ENCODE assay signal across 19 cellular contexts in genomic region chr19:4134351-4134750, GRCh38. TPM values are rescaled to one million over a fixed set of nuclear protein-coding genes. Genes with fewer than 3 reads are reported as not detected.
A peak's percentile ranks its signal among the peaks of the same experiment; 100 is the strongest.
DNase-seq lines count a peak whose midpoint lies in the region; ATAC-seq, FAIRE-seq and TF ChIP-seq lines count a peak whose summit lies in the region.
"Had no signal": no experiment of that assay in that cellular context is flagged by ENCODE, and none has a peak within 500 bp of the region (broad histone marks: within the 10 kb centered on the region; RNA-seq: fewer than 3 reads in every experiment).

No MANE protein-coding gene starts in this region.

- no peak overlapping the region for H2BK20ac ChIP-seq in IMR-90 (ENCODE audit: low read depth, low read length)

- H3K23ac ChIP-seq in IMR-90 (ENCODE audit: low read depth, low read length), result no peak overlapping the region

- H3K27ac Mint-ChIP-seq in stimulated activated effector memory CD8-positive, alpha-beta T cell treated with anti-CD3 and anti-CD28 coated beads, Interleukin-12 subunit alpha, Interleukin-12 subunit beta, amount 100 ng/mL, for 72 hours, result no peak overlapping the region
- H3K27ac Mint-ChIP-seq: CD4-positive, CD25-positive, alpha-beta regulatory T cell; IgD-negative memory B cell; T-helper 17 cell had no signal

- no peak overlapping the region for H2AK5ac ChIP-seq in IMR-90 (ENCODE audit: low read depth, low read length)

- no peak for TF ChIP-seq POLR2A in A549 (IDR thresholded peaks at IDR 0.05; ENCODE audit: low read length)
- TF ChIP-seq POLR2A in IMR-90 (IDR thresholded peaks at IDR 0.05; ENCODE audit: low read depth, low read length), result no peak

- H4K5ac ChIP-seq in IMR-90 (ENCODE audit: low read depth, low read length), result no peak overlapping the region

- H2BK5ac ChIP-seq in IMR-90 (ENCODE audit: low read depth, low read length, poor library complexity, severe bottlenecking), result no peak overlapping the region

- no peak overlapping the region for H3K14ac ChIP-seq in IMR-90 (replicated peaks; ENCODE audit: low read depth, low read length)

- no peak for TF ChIP-seq EP300 in A549 (IDR thresholded peaks at IDR 0.05)

- H3K79me1 ChIP-seq in IMR-90 (ENCODE audit: low read depth in 1 of 2, low read length in 2 of 2), result no peaks in the 10 kb centered on the region

- peak overlapping the region; percentile 77 for H2AFZ ChIP-seq in IMR-90 (replicated peaks; ENCODE audit: low read length, poor library complexity)
- H2AFZ ChIP-seq: PC-9 had no signal

- H3K9me3 ChIP-seq in A549, result no peaks in the 10 kb centered on the region
- no peaks in the 10 kb centered on the region for H3K9me3 ChIP-seq in IMR-90 (ENCODE audit: control insufficient read depth, insufficient read depth, low read length)
- H3K9me3 ChIP-seq in adipocyte (ENCODE audit: control insufficient read depth, low read length), result no peaks in the 10 kb centered on the region
- H3K9me3 ChIP-seq: HAP-1 had no signal

- H4K8ac ChIP-seq in IMR-90 (ENCODE audit: low read depth in 2 of 2, low read length in 2 of 2), result no peak overlapping the region

- 54% methylated on average over 6 of the region's 6 CpGs for WGBS in A549 (ENCODE audit: missing lambda C conversion rate)
- WGBS in IMR-90 (ENCODE audit: extremely low coverage in 2 of 2, insufficient read length in 1 of 2), 2 experiments, result 21% methylated on average over 3 of the region's 6 CpGs; no CpG with 5 or more reads in 1 of the 2 experiments

- no peaks in the 10 kb centered on the region for H3K9me3 Mint-ChIP-seq in stimulated activated effector memory CD8-positive, alpha-beta T cell treated with anti-CD3 and anti-CD28 coated beads, Interleukin-12 subunit alpha, Interleukin-12 subunit beta, amount 100 ng/mL, for 72 hours
- H3K9me3 Mint-ChIP-seq: CD4-positive, CD25-positive, alpha-beta regulatory T cell; IgD-negative memory B cell had no signal

- H3K4me3 ChIP-seq in A549 (no peak overlapping the region), IMR-90 (ENCODE audit: insufficient read depth, low read depth, low read length) (no peak overlapping the region), adipocyte (ENCODE audit: low read length) (no peak overlapping the region)
- H3K4me3 ChIP-seq: HAP-1, PC-9 had no signal

- H3K36me3 Mint-ChIP-seq in stimulated activated effector memory CD8-positive, alpha-beta T cell treated with anti-CD3 and anti-CD28 coated beads, Interleukin-12 subunit alpha, Interleukin-12 subunit beta, amount 100 ng/mL, for 72 hours, result no peaks in the 10 kb centered on the region
- H3K36me3 Mint-ChIP-seq: CD4-positive, CD25-positive, alpha-beta regulatory T cell; IgD-negative memory B cell had no signal

- no peak overlapping the region for H3K56ac ChIP-seq in IMR-90 (ENCODE audit: extremely low read depth, insufficient read depth, low read length)

- H3K4me1 ChIP-seq in A549, result peaks cover 33% of the 10 kb centered on the region
- H3K4me1 ChIP-seq in IMR-90 (ENCODE audit: control insufficient read depth, insufficient read depth, low read length), result peaks cover 6% of the 10 kb centered on the region
- peaks cover 37% of the 10 kb centered on the region for H3K4me1 ChIP-seq in adipocyte (ENCODE audit: control insufficient read depth, insufficient read depth, low read length)

- no TSS peak for BruUV-seq in IMR-90 (replicated peaks; lab: Mats Ljungman, UMichigan)

- H2BK15ac ChIP-seq in IMR-90 (ENCODE audit: low read depth, low read length), result no peak overlapping the region

- H3K18ac ChIP-seq in IMR-90 (ENCODE audit: low read depth, low read length), result no peak overlapping the region

- H2AK9ac ChIP-seq in IMR-90 (replicated peaks; ENCODE audit: low read depth, low read length, poor library complexity), result no peak overlapping the region

- no peak overlapping the region for H4K91ac ChIP-seq in IMR-90 (ENCODE audit: insufficient read depth, low read depth, low read length)

- dilution Hi-C loops in IMR-90 (cut with HindIII; ENCODE audit: low sequenced_read_pairs, unreplicated experiment), result no loop called here

- H3K27ac ChIP-seq in A549 (peak overlapping the region; percentile 54 to 68; a peak in 4 of 6 replicates), IMR-90 (ENCODE audit: insufficient read depth, low read length) (no peak overlapping the region)
- H3K27ac ChIP-seq: PC-9 had no signal

- no peak overlapping the region for H3K4me2 ChIP-seq in A549
- H3K4me2 ChIP-seq in IMR-90 (ENCODE audit: low read depth, low read length), result no peak overlapping the region
- H3K4me2 ChIP-seq: PC-9 had no signal

- no peak overlapping the region for H3K4me3 Mint-ChIP-seq in stimulated activated effector memory CD8-positive, alpha-beta T cell treated with anti-CD3 and anti-CD28 coated beads, Interleukin-12 subunit alpha, Interleukin-12 subunit beta, amount 100 ng/mL, for 72 hours
- H3K4me3 Mint-ChIP-seq: CD4-positive, CD25-positive, alpha-beta regulatory T cell; IgD-negative memory B cell; T-helper 17 cell had no signal

- intact Hi-C loops in IMR-90 (cut with micrococcal nuclease), result no loop called here

- no peak overlapping the region; the same call in 1 of the 2 replicates for H3K4ac ChIP-seq in IMR-90 (ENCODE audit: low read depth, low read length)

- FAIRE-seq in A549 (lab: Jason Lieb, UNC), result no peak

- H3K9ac ChIP-seq in IMR-90 (ENCODE audit: low read depth, low read length) (no peak overlapping the region), adipocyte (ENCODE audit: low read length) (peak overlapping the region; percentile 34)

- no peaks in the 10 kb centered on the region for H4K20me1 ChIP-seq in IMR-90 (ENCODE audit: insufficient read depth, low read length)

- H3K9me1 ChIP-seq in IMR-90 (ENCODE audit: insufficient read depth, low read length), result 0 out of 2 replicates have a peak, but pooled peaks cover 4% of the 10 kb centered on the region

- in situ Hi-C loops in IMR-90 (cut with MboI; ENCODE audit: low sequenced_read_pairs), result no loop called here

- H3K27me3 ChIP-seq in IMR-90 (ENCODE audit: control insufficient read depth, insufficient read depth, low read length), result no peaks in the 10 kb centered on the region
- H3K27me3 ChIP-seq in adipocyte (replicated peaks; ENCODE audit: control insufficient read depth, insufficient read depth, low read length), result no peaks in the 10 kb centered on the region

- H2BK120ac ChIP-seq in IMR-90 (ENCODE audit: low read depth, low read length), result no peak overlapping the region

- peaks cover 3% of the 10 kb centered on the region for H3K4me1 Mint-ChIP-seq in stimulated activated effector memory CD8-positive, alpha-beta T cell treated with anti-CD3 and anti-CD28 coated beads, Interleukin-12 subunit alpha, Interleukin-12 subunit beta, amount 100 ng/mL, for 72 hours

- DNase-seq in A549 (ENCODE audit: low read depth in 1 of 2, low spot score in 1 of 2) (no peak), IMR-90 (no peak), adipocyte (ENCODE audit: low read depth) (no peak), left lobe of liver (ENCODE audit: low spot score) (no peak)
- DNase-seq in stimulated activated effector memory CD8-positive, alpha-beta T cell treated with anti-CD3 and anti-CD28 coated beads, Interleukin-12 subunit alpha, Interleukin-12 subunit beta, amount 100 ng/mL, for 72 hours (ENCODE audit: low spot score in 2 of 2), result no peak
- no peak for DNase-seq in activated T-cell treated with anti-CD3 and anti-CD28 coated beads, Interleukin-2, amount 50 U/mL, for 1 hour
- no peak for DNase-seq in central memory CD4-positive, alpha-beta T cell
- DNase-seq: Calu3; CD4-positive, CD25-positive, alpha-beta regulatory T cell; NCI-H1436 treated with DMSO at 0.1 percent for 48 hours; NCI-H2227 treated with DMSO at 0.1 percent for 48 hours; NCI-H526; PC-9; T-helper 17 cell had no signal

- ATAC-seq in A549, result 0 out of 6 replicates have a peak, but pooled peaks of 1 of the 2 experiments have one; percentile 22
- ATAC-seq in IMR-90 (ENCODE audit: low read depth), result no peak
- peak; percentile 68 for ATAC-seq in left lobe of liver
- ATAC-seq in stimulated activated effector memory CD8-positive, alpha-beta T cell treated with anti-CD3 and anti-CD28 coated beads, Interleukin-12 subunit alpha, Interleukin-12 subunit beta, amount 100 ng/mL, for 72 hours, result no peak
- no peak for ATAC-seq in GM18519 (IDR thresholded peaks at IDR 0.05; ENCODE audit: low FRiP score, unreplicated experiment)
- ATAC-seq: Right ventricle myocardium inferior, T-helper 17 cell had no signal

- POLR2A ChIA-PET in A549 (lab: Yijun Ruan, JAX), result no interaction called here
- POLR2A ChIA-PET in IMR-90 (lab: Charles Lee; ENCODE audit: unreplicated experiment), result no interaction called here

- CTCF ChIA-PET in A549 (lab: Yijun Ruan, JAX) (interaction anchor here (0.9 to 2.2 kb wide), 3 partner anchors 66 to 95 kb away, joined by 3 to 6 read pairs (median 3); partner anchors contain the start of gene EBI3), IMR-90 (lab: Yijun Ruan, JAX) (interaction anchor here (1.2 kb wide), 1 partner anchor 147 kb away, joined by 3 read pairs; no protein-coding TSS in a partner anchor)

- TF ChIP-seq CTCF in A549 (IDR thresholded peaks at IDR 0.05) (no peak), IMR-90 (conservative IDR thresholded peaks at IDR 0.05; ENCODE audit: low read depth, low read length) (no peak)

- TF ChIP-seq RAD21 in A549 (conservative IDR thresholded peaks at IDR 0.05 in 1 of 2, IDR thresholded peaks at IDR 0.05 in 1 of 2) (no peak), IMR-90 (IDR thresholded peaks at IDR 0.05; ENCODE audit: low read length) (no peak)

- H3K36me3 ChIP-seq in IMR-90 (ENCODE audit: control insufficient read depth, insufficient read depth, low read length) (no peaks in the 10 kb centered on the region), adipocyte (ENCODE audit: control insufficient read depth, insufficient read depth, low read length, severe bottlenecking) (no peaks in the 10 kb centered on the region)
- H3K36me3 ChIP-seq: HAP-1 had no signal

RNA-seq across cellular contexts. Expression of gene MAP2K2, which starts 10.4 kb away (rescaled TPM):
- polyA plus RNA-seq in A549 (2011; rRNA removed), result 40.4 and 41.7 TPM in 2 replicates
- polyA plus RNA-seq in A549 (2012; cell fraction: cytosol; rRNA removed), result 129 and 151 TPM in 2 replicates
- polyA plus RNA-seq in A549 (2012; cell fraction: nucleus; rRNA removed), result 146 and 171 TPM in 2 replicates
- 98.5 to 116 TPM (median 115 TPM) in 3 replicates for polyA plus RNA-seq in A549 (2017; fragmentation: RNase III; extraction: RNeasy Plus Mini Kit Qiagen cat#74134 plus additional on column Dnase treatment)
- polyA minus RNA-seq in A549 (2011; rRNA and poly(A)+ RNA removed), result 51.6 and 58.5 TPM in 2 replicates
- total RNA-seq in IMR-90 (2012; rRNA removed), result 107 and 115 TPM in 2 replicates
- polyA plus RNA-seq in IMR-90 (2012; rRNA removed), result 151 and 196 TPM in 2 replicates
- 175 and 201 TPM in 2 replicates for polyA plus RNA-seq in IMR-90 (2012; cell fraction: cytosol; rRNA removed)
- 144 and 291 TPM in 2 replicates for polyA plus RNA-seq in IMR-90 (2012; cell fraction: nucleus; rRNA removed; ENCODE audit: low replicate concordance)
- 63.1 TPM for total RNA-seq in left lobe of liver

RNA-seq across cellular contexts. Expression of gene CREB3L3, which starts 19.1 kb away (rescaled TPM):
- polyA plus RNA-seq in A549 (2011; rRNA removed) (0.05 and 0.07 TPM in 2 replicates), A549 (2017; fragmentation: RNase III; extraction: RNeasy Plus Mini Kit Qiagen cat#74134 plus additional on column Dnase treatment) (0.05 to 0.20 TPM (median 0.08 TPM) in 3 replicates), IMR-90 (2012; rRNA removed) (not detected in 2 replicates)
- 0.01 and 0.04 TPM in 2 replicates for polyA plus RNA-seq in A549 (2012; cell fraction: cytosol; rRNA removed)
- polyA plus RNA-seq in A549 (2012; cell fraction: nucleus; rRNA removed), result 0.09 TPM in 1 of 2 replicates, not detected in the other
- polyA minus RNA-seq in A549 (2011; rRNA and poly(A)+ RNA removed), result 0.45 TPM in 1 of 2 replicates, not detected in the other
- total RNA-seq in IMR-90 (2012; rRNA removed) (not detected in 2 replicates), left lobe of liver (52.0 TPM)
- not detected in 2 replicates for polyA plus RNA-seq in IMR-90 (2012; cell fraction: cytosol; rRNA removed)
- not detected in 2 replicates for polyA plus RNA-seq in IMR-90 (2012; cell fraction: nucleus; rRNA removed; ENCODE audit: low replicate concordance)
- total RNA-seq: A172; CD4-positive, CD25-positive, alpha-beta regulatory T cell; PC-9; Right ventricle myocardium inferior had no signal
- polyA plus RNA-seq: IgD-negative memory B cell had no signal

RNA-seq across cellular contexts. Expression of gene SIRT6, which starts 48.0 kb away (rescaled TPM):
- 10.2 and 11.7 TPM in 2 replicates for polyA plus RNA-seq in A549 (2011; rRNA removed)
- 33.0 and 36.6 TPM in 2 replicates for polyA plus RNA-seq in A549 (2012; cell fraction: cytosol; rRNA removed)
- polyA plus RNA-seq in A549 (2012; cell fraction: nucleus; rRNA removed), result 71.9 and 111 TPM in 2 replicates
- polyA plus RNA-seq in A549 (2017; fragmentation: RNase III; extraction: RNeasy Plus Mini Kit Qiagen cat#74134 plus additional on column Dnase treatment), result 20.2 to 22.6 TPM (median 21.6 TPM) in 3 replicates
- polyA minus RNA-seq in A549 (2011; rRNA and poly(A)+ RNA removed), result 5.5 and 7.5 TPM in 2 replicates
- total RNA-seq in IMR-90 (2012; rRNA removed), result 3.9 and 6.1 TPM in 2 replicates
- polyA plus RNA-seq in IMR-90 (2012; rRNA removed), result 25.3 and 31.6 TPM in 2 replicates
- polyA plus RNA-seq in IMR-90 (2012; cell fraction: cytosol; rRNA removed), result 18.1 and 26.8 TPM in 2 replicates
- polyA plus RNA-seq in IMR-90 (2012; cell fraction: nucleus; rRNA removed; ENCODE audit: low replicate concordance), result 58.7 and 204 TPM in 2 replicates
- 11.1 TPM for total RNA-seq in left lobe of liver

RNA-seq across cellular contexts. Expression of gene ANKRD24, which starts 48.1 kb away (rescaled TPM):
- polyA plus RNA-seq in A549 (2011; rRNA removed), result 0.12 and 0.28 TPM in 2 replicates
- polyA plus RNA-seq in A549 (2012; cell fraction: cytosol; rRNA removed), result 0.09 TPM in 2 replicates
- polyA plus RNA-seq in A549 (2012; cell fraction: nucleus; rRNA removed), result 0.71 and 0.88 TPM in 2 replicates
- 0.28 to 0.54 TPM (median 0.36 TPM) in 3 replicates for polyA plus RNA-seq in A549 (2017; fragmentation: RNase III; extraction: RNeasy Plus Mini Kit Qiagen cat#74134 plus additional on column Dnase treatment)
- 0.10 and 0.21 TPM in 2 replicates for polyA minus RNA-seq in A549 (2011; rRNA and poly(A)+ RNA removed)
- total RNA-seq in IMR-90 (2012; rRNA removed), result 0.18 and 0.28 TPM in 2 replicates
- polyA plus RNA-seq in IMR-90 (2012; rRNA removed), result 0.21 and 0.29 TPM in 2 replicates
- 0.36 and 0.49 TPM in 2 replicates for polyA plus RNA-seq in IMR-90 (2012; cell fraction: cytosol; rRNA removed)
- 2.2 and 2.3 TPM in 2 replicates for polyA plus RNA-seq in IMR-90 (2012; cell fraction: nucleus; rRNA removed; ENCODE audit: low replicate concordance)
- 5.6 TPM for total RNA-seq in left lobe of liver
- polyA plus RNA-seq: IgD-negative memory B cell had no signal

Comparison
In these comparisons a context has a peak if more than half of its experiments do, and no peak if none do; other contexts are left out.
1. RNA of gene CREB3L3, which starts 19.1 kb away (total RNA-seq): 52.0 TPM in left lobe of liver (single experiment); not detected in IMR-90; every median in the first group is over 10 times any median in the second.